In the genomic region with DNA sequence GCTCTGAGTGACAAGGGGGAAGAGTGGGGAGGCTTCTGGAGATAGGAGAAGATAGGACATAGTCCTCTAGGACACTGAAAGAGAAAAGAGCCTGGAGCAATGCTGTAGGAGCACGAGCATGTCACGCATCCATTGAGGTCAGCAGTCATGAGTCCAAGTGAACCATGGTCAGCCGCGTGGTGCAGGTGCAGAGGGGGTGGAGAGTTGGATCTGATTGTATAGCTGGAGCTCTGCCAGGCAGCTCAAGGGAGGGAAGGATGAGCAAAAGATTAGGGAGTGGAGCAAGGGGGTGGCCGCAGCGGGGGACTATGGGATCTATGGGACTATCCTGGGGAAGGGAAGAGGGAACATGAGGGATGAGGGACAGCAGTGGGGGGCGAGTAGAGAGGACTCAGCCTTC, we compare ENCODE assay signal across 21 cellular contexts. TPM values are rescaled to one million over a fixed set of nuclear protein-coding genes. Genes with fewer than 3 reads are reported as not detected.
DNase-seq lines count a peak whose midpoint lies in the region; TF ChIP-seq lines count a peak whose summit lies in the region.
"Had no signal": no experiment of that assay in that cellular context is flagged by ENCODE, and none has a peak within 500 bp of the region (broad histone marks: within the 10 kb centered on the region; RNA-seq: fewer than 3 reads in every experiment).

No MANE protein-coding gene starts in this region.

- TF ChIP-seq POLR2A in tibial nerve (IDR thresholded peaks at IDR 0.05): no peak

- H3K4me3 ChIP-seq in tibial nerve: no peak overlapping the region
- H3K4me3 ChIP-seq: GM23248, HAP-1, PC-9, SJCRH30 had no signal

- no peak overlapping the region for H3K27ac ChIP-seq in tibial nerve
- H3K27ac ChIP-seq: GM23248, PC-9, SJCRH30 had no signal

- H3K4me1 ChIP-seq in tibial nerve: no peaks in the 10 kb centered on the region
- H3K4me1 ChIP-seq: BE2C, HAP-1, SJCRH30 had no signal

- H3K27me3 Mint-ChIP-seq in type B pancreatic cell: peaks cover 13% of the 10 kb centered on the region

- TF ChIP-seq CTCF in type B pancreatic cell (conservative IDR thresholded peaks at IDR 0.05) (no peak), tibial nerve (IDR thresholded peaks at IDR 0.05) (no peak)

- no peaks in the 10 kb centered on the region for H3K9me3 ChIP-seq in tibial nerve
- H3K9me3 ChIP-seq: BE2C, HAP-1 had no signal

- no peaks in the 10 kb centered on the region for H3K36me3 Mint-ChIP-seq in type B pancreatic cell

- peak; percentile 32 for DNase-seq in NCI-H82 (lab: John Stamatoyannopoulos, UW)
- DNase-seq in NCI-H82 treated with DMSO at 0.1 percent for 48 hours (lab: John Stamatoyannopoulos, UW; ENCODE audit: unreplicated experiment): no peak
- DNase-seq in NCI-H146 (lab: John Stamatoyannopoulos, UW): peak; percentile 54
- DNase-seq in RPMI8226: peak; percentile 44
- no peak for DNase-seq in type B pancreatic cell (ENCODE audit: extremely low spot score, unreplicated experiment)
- no peak for DNase-seq in NOMO-1 treated with dmso at 0.1 percent for 144 hours (lab: John Stamatoyannopoulos, UW; ENCODE audit: unreplicated experiment)
- no peak for DNase-seq in tibial nerve (ENCODE audit: low spot score in 2 of 2)
- DNase-seq: BE2C, GM23248, KG1, NCI-H1092 treated with DMSO at 0.1 percent for 48 hours, NCI-H1436 treated with DMSO at 0.1 percent for 48 hours, NCI-H2029 treated with DMSO at 0.1 percent for 48 hours, NCI-H2171 treated with DMSO at 0.1 percent for 48 hours, NCI-H774, PC-9, SJCRH30, T-helper 1 cell, T-helper 9 cell had no signal

- H3K9me3 Mint-ChIP-seq in type B pancreatic cell: no peaks in the 10 kb centered on the region

- peaks cover 16% of the 10 kb centered on the region for H3K4me1 Mint-ChIP-seq in type B pancreatic cell (ENCODE audit: unreplicated experiment)

- no peaks in the 10 kb centered on the region for H3K36me3 ChIP-seq in tibial nerve
- H3K36me3 ChIP-seq: BE2C, HAP-1, SJCRH30 had no signal

- no peak overlapping the region for H3K4me3 Mint-ChIP-seq in type B pancreatic cell

- H3K27me3 ChIP-seq in tibial nerve: peaks cover 0 to 11% of the 10 kb centered on the region in 2 donors
- H3K27me3 ChIP-seq: BE2C had no signal

- no peak for TF ChIP-seq EP300 in tibial nerve (IDR thresholded peaks at IDR 0.05)

- WGBS in tibial nerve, 2 donors: 48 to 53% methylated on average over 7 of the region's 7 CpGs

- H3K27ac Mint-ChIP-seq in type B pancreatic cell: no peak overlapping the region

RNA-seq across cellular contexts. Expression of a gene that starts 14.0 kb away (rescaled TPM):
- total RNA-seq in type B pancreatic cell (ENCODE audit: low replicate concordance) (21.2 and 35.5 TPM in 2 replicates), tibial nerve (not detected)
- total RNA-seq: NCI-H460 had no signal

RNA-seq across cellular contexts. Expression of a gene that starts 30.0 kb away (rescaled TPM):
- total RNA-seq in type B pancreatic cell (ENCODE audit: low replicate concordance) (not detected in 2 replicates), tibial nerve (not detected)
- total RNA-seq: GM23248, NCI-H460 had no signal

Comparison
In these comparisons a context has a peak if more than half of its experiments do, and no peak if none do; other contexts are left out.
1. DNase-seq: peak in NCI-H82 (single experiment), NCI-H146 (single experiment) and RPMI8226 (single experiment); none in NCI-H82 treated with DMSO at 0.1 percent for 48 hours (single experiment), type B pancreatic cell (single experiment), NOMO-1 treated with dmso at 0.1 percent for 144 hours (single experiment) and tibial nerve (0 of 2).
2. RNA of a gene that starts 14.0 kb away (total RNA-seq): 21.2 to 35.5 TPM in type B pancreatic cell; not detected in tibial nerve; every median in the first group is over 10 times any median in the second.